In the genomic region with DNA sequence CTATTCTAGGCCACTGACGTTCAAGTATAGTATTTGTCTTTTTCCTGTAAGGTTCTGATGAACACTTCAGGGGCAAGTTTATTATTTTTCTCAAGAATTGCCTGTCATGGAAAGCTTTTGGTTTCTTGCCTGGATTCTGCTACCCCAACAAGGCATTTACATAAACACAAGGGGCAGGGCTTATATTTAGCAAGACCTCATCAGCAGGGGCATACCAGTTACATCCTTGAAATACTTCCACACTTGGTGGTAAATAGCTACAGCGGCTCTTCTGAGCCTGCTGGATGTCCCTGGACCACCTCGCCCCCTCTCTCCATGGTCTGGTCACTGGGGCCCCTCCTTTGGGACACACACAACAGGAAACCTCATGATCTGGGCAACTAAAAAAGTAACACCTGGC, we compare ENCODE assay signal across 23 cellular contexts. TPM values are rescaled to one million over a fixed set of nuclear protein-coding genes. Genes with fewer than 3 reads are reported as not detected.
DNase-seq lines count a peak whose midpoint lies in the region; ATAC-seq and TF ChIP-seq lines count a peak whose summit lies in the region.
"Had no signal": no experiment of that assay in that cellular context is flagged by ENCODE, and none has a peak within 500 bp of the region (broad histone marks: within the 10 kb centered on the region; RNA-seq: fewer than 3 reads in every experiment).

No MANE protein-coding gene starts in this region.

- no peaks in the 10 kb centered on the region for H3K9me3 ChIP-seq in fibroblast of lung (ENCODE audit: control insufficient read depth, insufficient read depth, low read depth, low read length)
- H3K9me3 ChIP-seq in mesenchymal stem cell (ENCODE audit: control insufficient read depth, low read length): no peaks in the 10 kb centered on the region
- no peaks in the 10 kb centered on the region for H3K9me3 ChIP-seq in stomach smooth muscle (ENCODE audit: control insufficient read depth in 2 of 2, low read length in 2 of 2)
- H3K9me3 ChIP-seq: HAP-1 had no signal

- CTCF ChIA-PET in WTC11 (lab: Charles Lee): interaction anchor here (1.1 kb wide), 1 partner anchor 125 kb away, joined by 6 read pairs; no protein-coding TSS in a partner anchor

- no peaks in the 10 kb centered on the region for H4K20me1 ChIP-seq in fibroblast of lung (ENCODE audit: control insufficient read depth, extremely low read depth, insufficient read depth, low read length)

- peaks cover 21% of the 10 kb centered on the region for H3K4me1 Mint-ChIP-seq in WTC11

- H3K79me1 ChIP-seq in mesenchymal stem cell (replicated peaks; ENCODE audit: low read length, poor library complexity, severe bottlenecking): no peaks in the 10 kb centered on the region

- H2BK15ac ChIP-seq in mesenchymal stem cell (ENCODE audit: low read depth, poor library complexity, severe bottlenecking): no peak overlapping the region

- H3K9ac ChIP-seq in fibroblast of lung (ENCODE audit: insufficient read depth, low read length) (no peak overlapping the region), mesenchymal stem cell (ENCODE audit: low read length) (no peak overlapping the region), stomach smooth muscle (ENCODE audit: low read length in 2 of 2) (no peak overlapping the region)

- no peak overlapping the region for H3K27ac Mint-ChIP-seq in WTC11

- H3K4me3 ChIP-seq in fibroblast of lung (replicated peaks in 1 of 4; ENCODE audit: control extremely low read depth in 1 of 4, insufficient read depth in 1 of 4, low read depth in 3 of 4, low read length in 4 of 4): no peak overlapping the region
- H3K4me3 ChIP-seq in mesenchymal stem cell (ENCODE audit: insufficient read depth in 1 of 2, low read depth in 1 of 2, low read length in 2 of 2): no peak overlapping the region
- no peak overlapping the region for H3K4me3 ChIP-seq in stomach smooth muscle (ENCODE audit: low read length in 2 of 2)
- H3K4me3 ChIP-seq in lower leg skin (ENCODE audit: low read depth, poor library complexity, severe bottlenecking): no peak overlapping the region
- H3K4me3 ChIP-seq: HAP-1, K562 had no signal

- no peak overlapping the region for H3K18ac ChIP-seq in mesenchymal stem cell (ENCODE audit: low read depth in 1 of 2, low read length in 2 of 2)

- H3K4ac ChIP-seq in mesenchymal stem cell (ENCODE audit: low read depth in 1 of 2, low read length in 2 of 2): no peak overlapping the region

- H3K23ac ChIP-seq in mesenchymal stem cell (ENCODE audit: low read length in 2 of 2): no peak overlapping the region

- no peak overlapping the region for H4K91ac ChIP-seq in mesenchymal stem cell (ENCODE audit: low read length)

- no peak overlapping the region for H3K27ac ChIP-seq in fibroblast of lung (ENCODE audit: insufficient read depth, low read length)
- H3K27ac ChIP-seq in mesenchymal stem cell (ENCODE audit: low read length, poor library complexity, severe bottlenecking): no peak overlapping the region
- H3K27ac ChIP-seq in stomach smooth muscle (ENCODE audit: low read length): peak overlapping the region; percentile 62
- H3K27ac ChIP-seq: C4-2B had no signal

- H3K4me2 ChIP-seq in fibroblast of lung (ENCODE audit: extremely low read depth, insufficient read depth, low read length) (no peak overlapping the region), mesenchymal stem cell (ENCODE audit: low read length, poor library complexity, severe bottlenecking) (no peak overlapping the region)

- H2BK5ac ChIP-seq in mesenchymal stem cell (ENCODE audit: low read depth, low read length, poor library complexity, severe bottlenecking): no peak overlapping the region

- intact Hi-C loops in lower leg skin (cut with DNase I; ENCODE audit: low total_unique reads): no loop called here

- H3K36me3 Mint-ChIP-seq in WTC11: no peaks in the 10 kb centered on the region

- no peak for TF ChIP-seq CTCF in WTC11 (IDR thresholded peaks at IDR 0.05)
- no peak for TF ChIP-seq CTCF in fibroblast of lung (conservative IDR thresholded peaks at IDR 0.05 in 1 of 2, IDR thresholded peaks at IDR 0.05 in 1 of 2; ENCODE audit: low read depth in 1 of 2, low read length in 2 of 2)
- no peak for TF ChIP-seq CTCF in lower leg skin (IDR thresholded peaks at IDR 0.05)

- no peak overlapping the region for H2AFZ ChIP-seq in fibroblast of lung (ENCODE audit: low read length)
- no peak overlapping the region for H2AFZ ChIP-seq in mesenchymal stem cell (ENCODE audit: low read depth, low read length)

- H3K79me2 ChIP-seq in fibroblast of lung (ENCODE audit: control insufficient read depth, insufficient read depth, low read length): no peaks in the 10 kb centered on the region

- DNase-seq in WTC11 (ENCODE audit: low spot score) (no peak), fibroblast of lung (ENCODE audit: low read depth in 2 of 2) (peak; percentile 14 to 65), mesenchymal stem cell (peak; percentile 46), AG20443 (ENCODE audit: low spot score) (no peak), lower leg skin (ENCODE audit: low spot score in 2 of 2) (no peak)
- DNase-seq: ACHN; AML-193; DMS79 treated with DMSO at 0.1 percent for 48 hours; NCI-H1092 treated with DMSO at 0.1 percent for 48 hours; NCI-H146; NCI-H2029 treated with DMSO at 0.1 percent for 48 hours; NCI-H446 treated with DMSO at 0.1 percent for 48 hours; NCI-H748 treated with DMSO at 0.1 percent for 48 hours; NK-92 treated with Interleukin-12 subunit alpha and Interleukin-12 subunit beta, amount 100 ng/mL, for 24 hours; SHP77 had no signal

- H4K8ac ChIP-seq in mesenchymal stem cell (ENCODE audit: low read length): no peak overlapping the region

- H3K14ac ChIP-seq in mesenchymal stem cell (ENCODE audit: low read length in 2 of 2): no peak overlapping the region

- WGBS in mesenchymal stem cell: 75% methylated on average over 2 of the region's 3 CpGs
- 74 to 78% methylated on average over 3 of the region's 3 CpGs for WGBS in lower leg skin, 2 donors

- peak; percentile 29 for ATAC-seq in WTC11
- no peak for ATAC-seq in HG02981 (IDR thresholded peaks at IDR 0.05; ENCODE audit: unreplicated experiment)
- ATAC-seq: K562, SK-N-SH treated with all-trans-retinoic acid at 6 μM for 48 hours had no signal

- H3K9me3 Mint-ChIP-seq in WTC11: no peaks in the 10 kb centered on the region; the same call in 1 of the 2 replicates

- no peak overlapping the region for H3K4me3 Mint-ChIP-seq in WTC11

- H3K4me1 ChIP-seq in fibroblast of lung (ENCODE audit: control insufficient read depth, extremely low read depth, insufficient read depth, low read length) (peaks cover 10% of the 10 kb centered on the region), mesenchymal stem cell (ENCODE audit: control insufficient read depth, insufficient read depth, low read depth, low read length) (peaks cover 2% of the 10 kb centered on the region), stomach smooth muscle (ENCODE audit: control insufficient read depth, insufficient read depth, low read length) (peaks cover 29% of the 10 kb centered on the region)
- H3K4me1 ChIP-seq: HAP-1 had no signal

- peak overlapping the region in 1 of 2 experiments; percentile 37 for H2BK12ac ChIP-seq in mesenchymal stem cell (ENCODE audit: low read length in 2 of 2)

- no peaks in the 10 kb centered on the region for H3K36me3 ChIP-seq in fibroblast of lung (ENCODE audit: control insufficient read depth, insufficient read depth, low read length)
- no peaks in the 10 kb centered on the region for H3K36me3 ChIP-seq in mesenchymal stem cell (ENCODE audit: control insufficient read depth in 1 of 2, insufficient read depth in 2 of 2, low read depth in 1 of 2, low read length in 2 of 2)
- H3K36me3 ChIP-seq in stomach smooth muscle (ENCODE audit: control insufficient read depth in 2 of 2, insufficient read depth in 2 of 2, low read length in 2 of 2): no peaks in the 10 kb centered on the region
- H3K36me3 ChIP-seq: HAP-1 had no signal

- no peak overlapping the region for H2BK120ac ChIP-seq in mesenchymal stem cell (ENCODE audit: low read depth, low read length)

- no peak overlapping the region for H2AK5ac ChIP-seq in mesenchymal stem cell (ENCODE audit: low read length, severe bottlenecking)

- H3K27me3 Mint-ChIP-seq in WTC11 (ENCODE audit: low read depth): peaks cover 3% of the 10 kb centered on the region; the same call in 1 of the 2 replicates

- H3K27me3 ChIP-seq in fibroblast of lung (ENCODE audit: control insufficient read depth, insufficient read depth, low read length) (no peaks in the 10 kb centered on the region), mesenchymal stem cell (ENCODE audit: control insufficient read depth in 1 of 2, insufficient read depth in 1 of 2, low read length in 2 of 2) (no peaks in the 10 kb centered on the region), stomach smooth muscle (ENCODE audit: control insufficient read depth in 1 of 2, insufficient read depth in 2 of 2, low read length in 2 of 2) (no peaks in the 10 kb centered on the region)

- POLR2A ChIA-PET in WTC11 (lab: Charles Lee): no interaction called here

- no peak for TF ChIP-seq POLR2A in lower leg skin (IDR thresholded peaks at IDR 0.05)

TF ChIP-seq in WTC11, 78 proteins besides CTCF, POLR2A, EP300 and RAD21 (continues in another document):
- TF ChIP-seq TCF7 (CRISPR knock-in tag; IDR thresholded peaks at IDR 0.05; ENCODE audit: low read depth): no peak
- TF ChIP-seq IRF1 (CRISPR knock-in tag; IDR thresholded peaks at IDR 0.05): no peak
- no peak for TF ChIP-seq SMAD4 (CRISPR knock-in tag; IDR thresholded peaks at IDR 0.05)
- no peak for TF ChIP-seq TEAD4 (CRISPR knock-in tag; IDR thresholded peaks at IDR 0.05)
- TF ChIP-seq TP53 (CRISPR knock-in tag; IDR thresholded peaks at IDR 0.05): no peak
- no peak for TF ChIP-seq CREB1 (CRISPR knock-in tag; IDR thresholded peaks at IDR 0.05)
- no peak for TF ChIP-seq GTF2I (CRISPR knock-in tag; conservative IDR thresholded peaks at IDR 0.05)

RNA-seq across cellular contexts. Expression of gene KCNE4, which starts 44.6 kb away (rescaled TPM):
- 0.04 TPM in 1 of 3 replicates, not detected in the others for total RNA-seq in WTC11 (2021)
- 11.0 and 25.3 TPM in 2 replicates for total RNA-seq in fibroblast of lung
- polyA plus RNA-seq in fibroblast of lung: 6.0 and 17.8 TPM in 2 replicates
- polyA plus RNA-seq in fibroblast of lung (2012): 4.3 and 13.1 TPM in 2 replicates
- polyA minus RNA-seq in fibroblast of lung (ENCODE audit: low replicate concordance): 3.6 and 4.0 TPM in 2 replicates
- polyA plus RNA-seq in mesenchymal stem cell (2013, experiment 1 of 2): 46.9 TPM
- 47.3 TPM for polyA plus RNA-seq in mesenchymal stem cell (2013, experiment 2 of 2)
- total RNA-seq in lower leg skin: 1 to 10 TPM in 3 of 4 donors, under 1 TPM in 1; 0.95 to 4.1 (median 1.7) TPM
- total RNA-seq: G401, K562, OCI-LY7 had no signal
- polyA plus RNA-seq: K562 had no signal

Comparison
In these comparisons a context has a peak if more than half of its experiments do, and no peak if none do; other contexts are left out.
1. DNase-seq: peak in fibroblast of lung (2 of 2) and mesenchymal stem cell (single experiment); none in WTC11 (single experiment), AG20443 (single experiment) and lower leg skin (0 of 2).